9 cellular contexts compared by ENCODE assay signal in the genomic region with DNA sequence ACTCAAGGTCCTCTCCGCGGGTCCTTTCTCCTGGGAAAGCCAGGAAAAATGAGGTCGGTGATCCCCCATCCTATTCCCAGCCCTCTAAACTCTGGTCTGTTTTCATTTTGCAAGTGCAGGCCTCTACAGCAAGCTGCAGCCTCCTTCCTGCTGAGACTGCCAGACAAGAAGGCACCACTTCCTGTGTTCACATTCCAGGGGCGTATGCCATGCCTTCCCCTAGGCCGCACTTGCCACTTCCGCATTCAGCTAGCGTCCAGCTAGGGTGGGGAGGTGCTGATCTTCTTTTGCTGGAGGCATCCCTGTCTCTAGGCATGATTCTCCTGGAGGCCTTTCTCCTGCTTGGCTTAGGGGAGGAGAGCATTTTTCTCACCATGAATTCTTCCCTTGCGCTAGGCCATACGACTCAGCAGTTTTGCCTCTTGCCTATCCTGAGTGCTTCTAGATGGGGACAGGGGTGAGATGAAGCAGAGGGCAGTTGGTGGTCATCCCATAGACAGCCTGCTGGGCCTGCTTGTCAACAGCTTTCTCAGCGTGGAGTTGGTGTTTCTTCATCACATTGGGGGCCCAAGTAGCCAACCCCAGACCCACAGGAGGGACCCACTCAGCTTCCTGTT.
DNase-seq lines count a peak whose midpoint lies in the region; ATAC-seq, FAIRE-seq and TF ChIP-seq lines count a peak whose summit lies in the region.
"Had no signal": no experiment of that assay in that cellular context is flagged by ENCODE, and none has a peak within 500 bp of the region (broad histone marks: within the 10 kb centered on the region; RNA-seq: fewer than 3 reads in every experiment).

No MANE protein-coding gene starts in this region.

- CTCF ChIA-PET in HepG2 (lab: Yijun Ruan, JAX; ENCODE audit: low intra/inter-chr PET ratio, low total read pairs), result no interaction called here

- no peak for FAIRE-seq in HepG2 (lab: Jason Lieb, UNC)

- no peaks in the 10 kb centered on the region for H4K20me1 ChIP-seq in HepG2 (ENCODE audit: insufficient read depth, low read length)

- in situ Hi-C loops in HepG2 (cut with HindIII; ENCODE audit: extremely low pct_ligation_motif_present, low pct_unique_long_range_greater_than_20kb), result no loop called here

- WGBS in adrenal gland, 4 donors, result 72 to 85% (median 78%) methylated on average over 10 of the region's 10 CpGs
- 74% methylated on average over 9 of the region's 10 CpGs for WGBS in HepG2 (ENCODE audit: low lambda C conversion rate)

- H3K4me1 ChIP-seq in adrenal gland (replicated peaks in 1 of 2) (no peaks in the 10 kb centered on the region), HepG2 (ENCODE audit: insufficient read depth, low read length) (no peaks in the 10 kb centered on the region)

- H3K4me3 ChIP-seq in adrenal gland, result no peak overlapping the region
- H3K4me3 ChIP-seq in HepG2 (replicated peaks in 1 of 3; ENCODE audit: insufficient read depth in 1 of 3, low read depth in 2 of 3, low read length in 3 of 3), result no peak overlapping the region

- TF ChIP-seq EP300 in HepG2 (IDR thresholded peaks at IDR 0.05; ENCODE audit: low read depth in 2 of 2, low read length in 2 of 2) (no peak), HepG2 (CRISPR knock-in tag; IDR thresholded peaks at IDR 0.05; ENCODE audit: borderline replicate concordance) (no peak)

- POLR2A ChIA-PET in HepG2 (lab: Yijun Ruan, JAX), result no interaction called here

- H2AFZ ChIP-seq in HepG2 (ENCODE audit: low read length), result no peak overlapping the region

- no peaks in the 10 kb centered on the region for H3K9me3 ChIP-seq in adrenal gland (replicated peaks in 1 of 3)
- no peaks in the 10 kb centered on the region for H3K9me3 ChIP-seq in HepG2 (ENCODE audit: low read length)

- no peak for TF ChIP-seq CTCF in adrenal gland (IDR thresholded peaks at IDR 0.05)
- TF ChIP-seq CTCF in HepG2 (CRISPR knock-in tag; IDR thresholded peaks at IDR 0.05), result no peak

- H3K27me3 ChIP-seq in adrenal gland (no peaks in the 10 kb centered on the region), HepG2 (ENCODE audit: control insufficient read depth in 1 of 2, insufficient read depth in 2 of 2, low read length in 2 of 2) (peaks cover 7 to 77% of the 10 kb centered on the region in 2 experiments; a peak in 3 of 5 replicates)

- TF ChIP-seq POLR2A in adrenal gland (IDR thresholded peaks at IDR 0.05) (no peak), HepG2 (IDR thresholded peaks at IDR 0.05; ENCODE audit: insufficient read depth in 1 of 2, low read depth in 2 of 2, low read length in 2 of 2) (no peak)

- H3K36me3 ChIP-seq in adrenal gland (replicated peaks in 1 of 2), result no peaks in the 10 kb centered on the region
- H3K36me3 ChIP-seq in HepG2 (replicated peaks in 1 of 2; ENCODE audit: control insufficient read depth in 1 of 2, insufficient read depth in 2 of 2, low read length in 2 of 2), result no peaks in the 10 kb centered on the region

- peak; percentile 47 to 56 for DNase-seq in AML-193 (lab: John Stamatoyannopoulos, UW)
- DNase-seq in HT-29 (ENCODE audit: low spot score), result peak; percentile 69
- DNase-seq in adrenal gland, result peak in 6 of 7 donors; percentile 25 to 60 (median 38)
- no peak for DNase-seq in HepG2 (ENCODE audit: low spot score)
- DNase-seq in NCI-H1436 treated with DMSO at 0.1 percent for 48 hours (lab: John Stamatoyannopoulos, UW), result no peak
- no peak for DNase-seq in activated gamma-delta T cell treated with Interleukin-2 at 50 U/mL for 16 hours
- DNase-seq in stimulated activated CD4-positive, alpha-beta T cell treated with anti-CD3 and anti-CD28 coated beads, Interleukin-2, amount 100 ng/mL, for 24 hours, result no peak

- no peak for ATAC-seq in HepG2
- ATAC-seq in HG03045 (IDR thresholded peaks at IDR 0.05; ENCODE audit: unreplicated experiment), result no peak
- ATAC-seq: Panc1 had no signal

- no TSS peak for BruUV-seq in HepG2 (replicated peaks; lab: Mats Ljungman, UMichigan)

- H3K9ac ChIP-seq in HepG2 (ENCODE audit: insufficient read depth, low read depth, low read length), result no peak overlapping the region

- intact Hi-C loops in adrenal gland (cut with DNase I), result no loop called here
- intact Hi-C loops in HepG2 (cut with micrococcal nuclease; ENCODE audit: unreplicated experiment), result no loop called here

- TF ChIP-seq RAD21 in HepG2 (CRISPR knock-in tag; IDR thresholded peaks at IDR 0.05), result no peak

- H3K27ac ChIP-seq in adrenal gland, result no peak overlapping the region
- no peak overlapping the region for H3K27ac ChIP-seq in HepG2 (ENCODE audit: extremely low read length, insufficient read depth, low read length)

- H3K4me2 ChIP-seq in HepG2 (ENCODE audit: low read depth, low read length), result no peak overlapping the region

- no peaks in the 10 kb centered on the region for H3K79me2 ChIP-seq in HepG2 (ENCODE audit: insufficient read depth, low read length)

TF ChIP-seq in HepG2, 621 proteins besides CTCF, POLR2A, EP300 and RAD21:
- TF ChIP-seq ZNF703 (CRISPR knock-in tag; IDR thresholded peaks at IDR 0.05; ENCODE audit: borderline replicate concordance), result no peak
- peak; percentile 49 to 58 for TF ChIP-seq MAFK (conservative IDR thresholded peaks at IDR 0.05 in 1 of 2, IDR thresholded peaks at IDR 0.05 in 1 of 2; ENCODE audit: low read length in 2 of 2)
- peak; percentile 38; the same call in 1 of the 2 replicates for TF ChIP-seq MAFF (IDR thresholded peaks at IDR 0.05; ENCODE audit: low read depth, low read length)

Comparison
In these comparisons a context has a peak if more than half of its experiments do, and no peak if none do; other contexts are left out.
1. DNase-seq: peak in AML-193 (2 of 2), HT-29 (single experiment) and adrenal gland (6 of 7); none in HepG2 (single experiment), NCI-H1436 treated with DMSO at 0.1 percent for 48 hours (single experiment), activated gamma-delta T cell treated with Interleukin-2 at 50 U/mL for 16 hours (single experiment) and stimulated activated CD4-positive, alpha-beta T cell treated with anti-CD3 and anti-CD28 coated beads, Interleukin-2, amount 100 ng/mL, for 24 hours (0 of 2).